2 cellular contexts compared by ENCODE assay signal in the genomic region with DNA sequence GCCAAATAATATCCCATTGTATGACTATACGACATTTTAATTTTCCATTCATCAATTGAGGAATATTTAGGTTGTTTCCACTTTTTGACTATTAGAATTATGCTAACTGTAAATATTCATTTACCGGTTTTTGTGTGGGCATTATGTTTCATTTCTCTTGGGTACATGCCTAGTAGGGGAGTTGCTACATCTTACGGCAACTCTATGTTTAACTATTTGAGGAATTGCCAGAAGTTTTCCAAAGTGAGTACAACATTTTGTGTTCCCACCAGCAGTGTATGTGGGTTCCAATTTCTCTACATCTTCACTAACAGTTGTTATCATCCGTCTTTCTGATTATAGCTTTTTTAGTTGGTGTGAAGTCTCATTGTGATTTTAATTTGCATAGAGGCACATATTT.
TF ChIP-seq lines count a peak whose summit lies in the region.

No MANE protein-coding gene starts in this region.

TF ChIP-seq in SK-N-SH, 30 proteins besides CTCF, POLR2A, EP300 and RAD21 (continued from another document):
- TF ChIP-seq, protein P1, sequence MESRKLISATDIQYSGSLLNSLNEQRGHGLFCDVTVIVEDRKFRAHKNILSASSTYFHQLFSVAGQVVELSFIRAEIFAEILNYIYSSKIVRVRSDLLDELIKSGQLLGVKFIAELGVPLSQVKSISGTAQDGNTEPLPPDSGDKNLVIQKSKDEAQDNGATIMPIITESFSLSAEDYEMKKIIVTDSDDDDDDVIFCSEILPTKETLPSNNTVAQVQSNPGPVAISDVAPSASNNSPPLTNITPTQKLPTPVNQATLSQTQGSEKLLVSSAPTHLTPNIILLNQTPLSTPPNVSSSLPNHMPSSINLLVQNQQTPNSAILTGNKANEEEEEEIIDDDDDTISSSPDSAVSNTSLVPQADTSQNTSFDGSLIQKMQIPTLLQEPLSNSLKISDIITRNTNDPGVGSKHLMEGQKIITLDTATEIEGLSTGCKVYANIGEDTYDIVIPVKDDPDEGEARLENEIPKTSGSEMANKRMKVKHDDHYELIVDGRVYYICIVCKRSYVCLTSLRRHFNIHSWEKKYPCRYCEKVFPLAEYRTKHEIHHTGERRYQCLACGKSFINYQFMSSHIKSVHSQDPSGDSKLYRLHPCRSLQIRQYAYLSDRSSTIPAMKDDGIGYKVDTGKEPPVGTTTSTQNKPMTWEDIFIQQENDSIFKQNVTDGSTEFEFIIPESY (IDR thresholded peaks at IDR 0.05; ENCODE audit: borderline replicate concordance, low read depth): no peak

TF ChIP-seq in SK-N-SH treated with all-trans-retinoic acid at 6 μM for 48 hours, 23 proteins besides CTCF, POLR2A, EP300 and RAD21 (continued from another document):
- TF ChIP-seq, protein P2, sequence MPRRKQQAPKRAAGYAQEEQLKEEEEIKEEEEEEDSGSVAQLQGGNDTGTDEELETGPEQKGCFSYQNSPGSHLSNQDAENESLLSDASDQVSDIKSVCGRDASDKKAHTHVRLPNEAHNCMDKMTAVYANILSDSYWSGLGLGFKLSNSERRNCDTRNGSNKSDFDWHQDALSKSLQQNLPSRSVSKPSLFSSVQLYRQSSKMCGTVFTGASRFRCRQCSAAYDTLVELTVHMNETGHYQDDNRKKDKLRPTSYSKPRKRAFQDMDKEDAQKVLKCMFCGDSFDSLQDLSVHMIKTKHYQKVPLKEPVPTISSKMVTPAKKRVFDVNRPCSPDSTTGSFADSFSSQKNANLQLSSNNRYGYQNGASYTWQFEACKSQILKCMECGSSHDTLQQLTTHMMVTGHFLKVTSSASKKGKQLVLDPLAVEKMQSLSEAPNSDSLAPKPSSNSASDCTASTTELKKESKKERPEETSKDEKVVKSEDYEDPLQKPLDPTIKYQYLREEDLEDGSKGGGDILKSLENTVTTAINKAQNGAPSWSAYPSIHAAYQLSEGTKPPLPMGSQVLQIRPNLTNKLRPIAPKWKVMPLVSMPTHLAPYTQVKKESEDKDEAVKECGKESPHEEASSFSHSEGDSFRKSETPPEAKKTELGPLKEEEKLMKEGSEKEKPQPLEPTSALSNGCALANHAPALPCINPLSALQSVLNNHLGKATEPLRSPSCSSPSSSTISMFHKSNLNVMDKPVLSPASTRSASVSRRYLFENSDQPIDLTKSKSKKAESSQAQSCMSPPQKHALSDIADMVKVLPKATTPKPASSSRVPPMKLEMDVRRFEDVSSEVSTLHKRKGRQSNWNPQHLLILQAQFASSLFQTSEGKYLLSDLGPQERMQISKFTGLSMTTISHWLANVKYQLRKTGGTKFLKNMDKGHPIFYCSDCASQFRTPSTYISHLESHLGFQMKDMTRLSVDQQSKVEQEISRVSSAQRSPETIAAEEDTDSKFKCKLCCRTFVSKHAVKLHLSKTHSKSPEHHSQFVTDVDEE (CRISPR knock-in tag; IDR thresholded peaks at IDR 0.05): no peak
- TF ChIP-seq RARB (CRISPR knock-in tag; IDR thresholded peaks at IDR 0.05) (no peak), OSR1 (CRISPR knock-in tag; IDR thresholded peaks at IDR 0.05) (no peak), CSDC2 (CRISPR knock-in tag; IDR thresholded peaks at IDR 0.05) (no peak), ZC3H10 (CRISPR knock-in tag; IDR thresholded peaks at IDR 0.05) (no peak), ZFP3 (CRISPR knock-in tag; IDR thresholded peaks at IDR 0.05) (no peak), TCF4 (CRISPR knock-in tag; IDR thresholded peaks at IDR 0.05; ENCODE audit: borderline replicate concordance) (no peak), GLIS3 (CRISPR knock-in tag; IDR thresholded peaks at IDR 0.05) (no peak)
- TF ChIP-seq, protein P3, sequence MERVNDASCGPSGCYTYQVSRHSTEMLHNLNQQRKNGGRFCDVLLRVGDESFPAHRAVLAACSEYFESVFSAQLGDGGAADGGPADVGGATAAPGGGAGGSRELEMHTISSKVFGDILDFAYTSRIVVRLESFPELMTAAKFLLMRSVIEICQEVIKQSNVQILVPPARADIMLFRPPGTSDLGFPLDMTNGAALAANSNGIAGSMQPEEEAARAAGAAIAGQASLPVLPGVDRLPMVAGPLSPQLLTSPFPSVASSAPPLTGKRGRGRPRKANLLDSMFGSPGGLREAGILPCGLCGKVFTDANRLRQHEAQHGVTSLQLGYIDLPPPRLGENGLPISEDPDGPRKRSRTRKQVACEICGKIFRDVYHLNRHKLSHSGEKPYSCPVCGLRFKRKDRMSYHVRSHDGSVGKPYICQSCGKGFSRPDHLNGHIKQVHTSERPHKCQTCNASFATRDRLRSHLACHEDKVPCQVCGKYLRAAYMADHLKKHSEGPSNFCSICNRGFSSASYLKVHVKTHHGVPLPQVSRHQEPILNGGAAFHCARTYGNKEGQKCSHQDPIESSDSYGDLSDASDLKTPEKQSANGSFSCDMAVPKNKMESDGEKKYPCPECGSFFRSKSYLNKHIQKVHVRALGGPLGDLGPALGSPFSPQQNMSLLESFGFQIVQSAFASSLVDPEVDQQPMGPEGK (CRISPR knock-in tag; IDR thresholded peaks at IDR 0.05; ENCODE audit: borderline replicate concordance): no peak
